22 cellular contexts compared by ENCODE assay signal in genomic region chr18:49500136-49500921, GRCh38. TPM values are rescaled to one million over a fixed set of nuclear protein-coding genes. Genes with fewer than 3 reads are reported as not detected.
DNase-seq lines count a peak whose midpoint lies in the region; TF ChIP-seq lines count a peak whose summit lies in the region.
"Had no signal": no experiment of that assay in that cellular context is flagged by ENCODE, and none has a peak within 500 bp of the region (broad histone marks: within the 10 kb centered on the region; RNA-seq: fewer than 3 reads in every experiment).

No MANE protein-coding gene starts in this region.

- H3K9me3 Mint-ChIP-seq in endodermal cell = no peaks in the 10 kb centered on the region
- H3K9me3 Mint-ChIP-seq in neural crest cell = no peaks in the 10 kb centered on the region
- H3K9me3 Mint-ChIP-seq in immature natural killer cell = no peaks in the 10 kb centered on the region
- H3K9me3 Mint-ChIP-seq: stimulated activated naive B cell treated with anti-CD40 and anti-IgM and Interleukin-4, amounts not matched to agents 10 μg/mL and 1 μg/mL and 100 μg/mL, for 72 hours had no signal

- H3K27ac Mint-ChIP-seq in endodermal cell = peak overlapping the region; percentile 70
- H3K27ac Mint-ChIP-seq in neural crest cell (ENCODE audit: unreplicated experiment) = no peak overlapping the region
- no peak overlapping the region for H3K27ac Mint-ChIP-seq in immature natural killer cell
- H3K27ac Mint-ChIP-seq: activated CD8-positive, alpha-beta T cell treated with anti-CD3 and anti-CD28 coated beads, Interleukin-2, amount 10 ng/mL, durations not matched to agents 7 days and 5 days; CD14-positive monocyte; stimulated activated naive B cell treated with anti-CD40 and anti-IgM and Interleukin-4, amounts not matched to agents 10 μg/mL and 1 μg/mL and 100 μg/mL, for 72 hours had no signal

- H3K9ac ChIP-seq in endodermal cell (ENCODE audit: extremely low read depth, low read length, poor library complexity, severe bottlenecking) = no peak overlapping the region

- H3K4me1 Mint-ChIP-seq in endodermal cell (peaks cover 28% of the 10 kb centered on the region), neural crest cell (peaks cover 14% of the 10 kb centered on the region), immature natural killer cell (no peaks in the 10 kb centered on the region)
- H3K4me1 Mint-ChIP-seq: CD14-positive monocyte; stimulated activated naive B cell treated with anti-CD40 and anti-IgM and Interleukin-4, amounts not matched to agents 10 μg/mL and 1 μg/mL and 100 μg/mL, for 72 hours had no signal

- peaks cover 5% of the 10 kb centered on the region for H3K4me1 ChIP-seq in endodermal cell (ENCODE audit: control insufficient read depth, insufficient read depth, low read length)
- H3K4me1 ChIP-seq: esophagus muscularis mucosa had no signal

- H3K27me3 ChIP-seq in endodermal cell (ENCODE audit: control insufficient read depth, insufficient read depth, low read length, poor library complexity, severe bottlenecking) = no peaks in the 10 kb centered on the region

- TF ChIP-seq CTCF in endodermal cell (conservative IDR thresholded peaks at IDR 0.05) (peak; percentile 57), neural crest cell (conservative IDR thresholded peaks at IDR 0.05) (no peak)

- H3K36me3 Mint-ChIP-seq in endodermal cell (ENCODE audit: low read depth) = no peaks in the 10 kb centered on the region
- no peaks in the 10 kb centered on the region for H3K36me3 Mint-ChIP-seq in neural crest cell (ENCODE audit: low read depth)
- no peaks in the 10 kb centered on the region for H3K36me3 Mint-ChIP-seq in immature natural killer cell
- H3K36me3 Mint-ChIP-seq: CD14-positive monocyte; stimulated activated naive B cell treated with anti-CD40 and anti-IgM and Interleukin-4, amounts not matched to agents 10 μg/mL and 1 μg/mL and 100 μg/mL, for 72 hours had no signal

- no peaks in the 10 kb centered on the region for H3K27me3 Mint-ChIP-seq in endodermal cell (ENCODE audit: insufficient read depth)
- H3K27me3 Mint-ChIP-seq in neural crest cell (ENCODE audit: low read depth) = peaks cover 56% of the 10 kb centered on the region
- H3K27me3 Mint-ChIP-seq in immature natural killer cell (ENCODE audit: low read depth in 3 of 3) = peaks cover 6 to 9% (median 8%) of the 10 kb centered on the region in 3 donors

- H3K27ac ChIP-seq in endodermal cell (ENCODE audit: low read depth, low read length) = peak overlapping the region; percentile 73
- H3K27ac ChIP-seq: esophagus muscularis mucosa had no signal

- in situ Hi-C loops in G401 (cut with HindIII; ENCODE audit: low sequenced_read_pairs) (no loop called here), ACHN (cut with HindIII; ENCODE audit: low pct_ligation_motif_present, low pct_unique_long_range_greater_than_20kb, low sequenced_read_pairs) (no loop called here)

- no peaks in the 10 kb centered on the region for H3K36me3 ChIP-seq in endodermal cell (ENCODE audit: control insufficient read depth, insufficient read depth, low read length)
- H3K36me3 ChIP-seq: esophagus muscularis mucosa had no signal

- DNase-seq in G401 (ENCODE audit: low spot score) (peak; percentile 25), NCI-H2227 (lab: John Stamatoyannopoulos, UW; ENCODE audit: unreplicated experiment) (peak; percentile 70), endodermal cell (peak; percentile 73), neural crest cell (ENCODE audit: low read depth, low spot score) (no peak), NCI-H226 (no peak), hippocampal formation (lab: John Stamatoyannopoulos, UW) (no peak), immature natural killer cell (no peak), ACHN (no peak)
- DNase-seq: activated CD8-positive, alpha-beta T cell treated with anti-CD3 and anti-CD28 coated beads, Interleukin-2, amount 10 ng/mL, durations not matched to agents 7 days and 5 days; activated T-cell treated with anti-CD3 and anti-CD28 coated beads, Interleukin-2, amount 50 U/mL, for 1 hour; anterior cingulate cortex; central memory CD4-positive, alpha-beta T cell; DMS 273 treated with DMSO at 0.1 percent for 48 hours; effector CD8-positive, alpha-beta T cell; GF-D8; MM.1S; NCI-H187; stimulated activated CD4-positive, alpha-beta T cell treated with anti-CD3 and anti-CD28 coated beads, Interleukin-2, amount 100 ng/mL, for 24 hours; stimulated activated naive B cell treated with anti-CD40 and anti-IgM and Interleukin-4, amounts not matched to agents 10 μg/mL and 1 μg/mL and 100 μg/mL, for 72 hours; T-helper 9 cell had no signal

- no peaks in the 10 kb centered on the region for H3K9me3 ChIP-seq in endodermal cell (ENCODE audit: control insufficient read depth, low read length)
- H3K9me3 ChIP-seq: esophagus muscularis mucosa had no signal

- no peak overlapping the region for H3K4me3 ChIP-seq in endodermal cell (ENCODE audit: low read length)
- H3K4me3 ChIP-seq: esophagus muscularis mucosa had no signal

- WGBS in endodermal cell (ENCODE audit: insufficient coverage in 1 of 2, insufficient read length in 1 of 2), 2 experiments = 15 to 27% methylated on average over 10 to 15 of the region's 15 CpGs

- H3K4me3 Mint-ChIP-seq in endodermal cell = no peak overlapping the region
- peak overlapping the region; percentile 9 for H3K4me3 Mint-ChIP-seq in neural crest cell
- H3K4me3 Mint-ChIP-seq in immature natural killer cell = no peak overlapping the region
- H3K4me3 Mint-ChIP-seq: activated CD8-positive, alpha-beta T cell treated with anti-CD3 and anti-CD28 coated beads, Interleukin-2, amount 10 ng/mL, durations not matched to agents 7 days and 5 days; stimulated activated naive B cell treated with anti-CD40 and anti-IgM and Interleukin-4, amounts not matched to agents 10 μg/mL and 1 μg/mL and 100 μg/mL, for 72 hours had no signal

RNA-seq across cellular contexts. Expression of gene RPL17, which starts 8.1 kb away (rescaled TPM):
- total RNA-seq in G401 (2014; rRNA removed; shearing (Covaris generic)) = 3,937 and 4,835 TPM in 2 replicates
- total RNA-seq in endodermal cell = 1,000 to 10,000 TPM; 1,984 to 2,143 TPM
- polyA plus RNA-seq in endodermal cell (2013, experiment 1 of 2) = 2,711 TPM
- 2,580 TPM for polyA plus RNA-seq in endodermal cell (2013, experiment 2 of 2)
- 2,144 and 2,246 TPM in 2 replicates for total RNA-seq in neural crest cell
- polyA plus RNA-seq in immature natural killer cell = 1,000 to 10,000 TPM in 1 of 3 donors, 100 to 1,000 TPM in 2; 713 to 1,228 (median 972) TPM

RNA-seq across cellular contexts. Expression of gene C18orf32, which starts 13.3 kb away (rescaled TPM):
- 43.1 and 44.7 TPM in 2 replicates for total RNA-seq in G401 (2014; rRNA removed; shearing (Covaris generic))
- total RNA-seq in endodermal cell = 10 to 100 TPM; 31.4 to 32.9 TPM
- polyA plus RNA-seq in endodermal cell (2013, experiment 1 of 2) = 54.5 TPM
- 59.0 TPM for polyA plus RNA-seq in endodermal cell (2013, experiment 2 of 2)
- total RNA-seq in neural crest cell = 32.0 and 34.3 TPM in 2 replicates
- polyA plus RNA-seq in immature natural killer cell = 100 to 1,000 TPM; 106 to 170 (median 122) TPM

RNA-seq across cellular contexts. Expression of gene DYM, which starts 39.9 kb away (rescaled TPM):
- total RNA-seq in G401 (2014; rRNA removed; shearing (Covaris generic)) = 137 and 164 TPM in 2 replicates
- total RNA-seq in endodermal cell (10 to 100 TPM; 62.2 to 77.4 TPM), neural crest cell (65.8 and 68.7 TPM in 2 replicates)
- polyA plus RNA-seq in endodermal cell (2013, experiment 1 of 2) = 49.4 TPM
- 44.0 TPM for polyA plus RNA-seq in endodermal cell (2013, experiment 2 of 2)
- polyA plus RNA-seq in immature natural killer cell = 10 to 100 TPM; 29.6 to 51.1 (median 31.2) TPM

Comparison
In these comparisons a context has a peak if more than half of its experiments do, and no peak if none do; other contexts are left out.
1. DNase-seq: peak in G401 (single experiment), NCI-H2227 (single experiment) and endodermal cell (single experiment); none in neural crest cell (single experiment), NCI-H226 (single experiment), hippocampal formation (0 of 2), immature natural killer cell (0 of 3) and ACHN (single experiment).